In genomic region chr2:100980046-100980445, GRCh38 we compare ENCODE assay signal across 13 cellular contexts. TPM values are rescaled to one million over a fixed set of nuclear protein-coding genes. Genes with fewer than 3 reads are reported as not detected.
DNase-seq lines count a peak whose midpoint lies in the region; ATAC-seq and TF ChIP-seq lines count a peak whose summit lies in the region.
"Had no signal": no experiment of that assay in that cellular context is flagged by ENCODE, and none has a peak within 500 bp of the region (broad histone marks: within the 10 kb centered on the region; RNA-seq: fewer than 3 reads in every experiment).

No MANE protein-coding gene starts in this region.

- intact Hi-C loops in ascending aorta (cut with DNase I): no loop called here

- DNase-seq in ascending aorta (ENCODE audit: low spot score in 2 of 2) (no peak), mesenteric fat pad (ENCODE audit: low spot score) (peak; percentile 74), thoracic aorta (ENCODE audit: low spot score) (no peak), NCI-H2227 (lab: John Stamatoyannopoulos, UW; ENCODE audit: unreplicated experiment) (no peak), foreskin melanocyte (no peak)
- no peak for DNase-seq in NK-92 treated with Interleukin-12 subunit alpha and Interleukin-12 subunit beta, amount 100 ng/mL, for 24 hours (lab: John Stamatoyannopoulos, UW)
- DNase-seq: ACHN; C1 segment of cervical spinal cord; CD4-positive, alpha-beta memory T cell; DMS79 had no signal

- peaks cover 43 to 65% (median 62%) of the 10 kb centered on the region in 10 experiments for H3K4me1 ChIP-seq in BLaER1 treated with 17β-estradiol and CSF1 and Interleukin-3, amounts not matched to agents 10 nM and 100 nM
- H3K4me1 ChIP-seq in ascending aorta: peaks cover 5 to 24% of the 10 kb centered on the region in 2 donors
- peaks cover 18 to 35% of the 10 kb centered on the region in 2 donors for H3K4me1 ChIP-seq in thoracic aorta (ENCODE audit: control insufficient read depth in 1 of 2, low read depth in 2 of 2)

- H3K4me2 ChIP-seq in BLaER1 treated with 17β-estradiol and CSF1 and Interleukin-3, amounts not matched to agents 10 nM and 100 nM: peak overlapping the region in 9 of 11 experiments; percentile 43 to 96 (median 84); a peak in 11 of 22 replicates

- 0 out of 22 replicates have a peak overlapping the region, but pooled peaks of 1 of the 11 experiments have one; percentile 72 for H3K27ac ChIP-seq in BLaER1 treated with 17β-estradiol and CSF1 and Interleukin-3, amounts not matched to agents 10 nM and 100 nM
- peak overlapping the region; percentile 92 to 93 for H3K27ac ChIP-seq in ascending aorta
- H3K27ac ChIP-seq in thoracic aorta: peak overlapping the region; percentile 41 to 59
- H3K27ac ChIP-seq: HL-60 had no signal

- H3K4me3 ChIP-seq in BLaER1 treated with 17β-estradiol and CSF1 and Interleukin-3, amounts not matched to agents 10 nM and 100 nM: no peak overlapping the region
- H3K4me3 ChIP-seq in ascending aorta (no peak overlapping the region), thoracic aorta (no peak overlapping the region)
- H3K4me3 ChIP-seq: GM12878 had no signal

- no peaks in the 10 kb centered on the region for H3K27me3 ChIP-seq in BLaER1 treated with 17β-estradiol and CSF1 and Interleukin-3, amounts not matched to agents 10 nM and 100 nM
- no peaks in the 10 kb centered on the region for H3K27me3 ChIP-seq in ascending aorta
- no peaks in the 10 kb centered on the region for H3K27me3 ChIP-seq in thoracic aorta (replicated peaks; ENCODE audit: insufficient read depth)

- ATAC-seq in thoracic aorta (ENCODE audit: insufficient number of reproducible peaks, low FRiP score, low read depth): no peak
- ATAC-seq: GM12878 had no signal

- no peaks in the 10 kb centered on the region; a peak in 1 of 22 replicates for H4K20me1 ChIP-seq in BLaER1 treated with 17β-estradiol and CSF1 and Interleukin-3, amounts not matched to agents 10 nM and 100 nM

- no peaks in the 10 kb centered on the region for H3K9me3 ChIP-seq in BLaER1 treated with 17β-estradiol and CSF1 and Interleukin-3, amounts not matched to agents 10 nM and 100 nM (replicated peaks in 1 of 11)
- H3K9me3 ChIP-seq in ascending aorta (no peaks in the 10 kb centered on the region), thoracic aorta (no peaks in the 10 kb centered on the region)

- TF ChIP-seq CTCF in ascending aorta (IDR thresholded peaks at IDR 0.05) (no peak), thoracic aorta (IDR thresholded peaks at IDR 0.05) (no peak)

- no peaks in the 10 kb centered on the region for H3K36me3 ChIP-seq in BLaER1 treated with 17β-estradiol and CSF1 and Interleukin-3, amounts not matched to agents 10 nM and 100 nM
- H3K36me3 ChIP-seq in ascending aorta (peaks cover 7 to 26% of the 10 kb centered on the region in 2 donors), thoracic aorta (peaks cover 7% of the 10 kb centered on the region)

- H3K9ac ChIP-seq in BLaER1 treated with 17β-estradiol and CSF1 and Interleukin-3, amounts not matched to agents 10 nM and 100 nM: 0 out of 22 replicates have a peak overlapping the region, but pooled peaks of 1 of the 11 experiments have one; percentile 31

RNA-seq across cellular contexts. Expression of gene RPL31, which starts 22.0 kb away (rescaled TPM):
- 479 TPM for total RNA-seq in ascending aorta
- 1,076 TPM for total RNA-seq in mesenteric fat pad
- 100 to 1,000 TPM; 511 to 520 TPM for total RNA-seq in thoracic aorta
